ENCODE assay signal across 2 cellular contexts in genomic region chr19:3945838-3946237, GRCh38.
A peak's percentile ranks its signal among the peaks of the same experiment; 100 is the strongest.
TF ChIP-seq lines count a peak whose summit lies in the region.

No MANE protein-coding gene starts in this region.

TF ChIP-seq in A549, 52 proteins besides CTCF, POLR2A, EP300 and RAD21:
- TF ChIP-seq FOSL2 (IDR thresholded peaks at IDR 0.05) = no peak
- TF ChIP-seq FOSL2 (CRISPR knock-in tag; IDR thresholded peaks at IDR 0.05) = peak; percentile 62
- peak; percentile 70 for TF ChIP-seq ZFP36 (IDR thresholded peaks at IDR 0.05; ENCODE audit: borderline replicate concordance, partially characterized antibody)
- no peak for TF ChIP-seq RARB (CRISPR knock-in tag; IDR thresholded peaks at IDR 0.05)
TF ChIP-seq in A549: peak in this region for 2.

TF ChIP-seq in K562, 482 proteins besides CTCF, POLR2A, EP300 and RAD21:
- TF ChIP-seq HDAC2 (IDR thresholded peaks at IDR 0.05) = peak; percentile 44; the same call in 1 of the 2 replicates
- TF ChIP-seq ZNF212 (CRISPR knock-in tag; IDR thresholded peaks at IDR 0.05) = no peak
- TF ChIP-seq JUND (IDR thresholded peaks at IDR 0.05; ENCODE audit: borderline replicate concordance, low read depth, low read length) = peak; percentile 57; the same call in 1 of the 2 replicates
- TF ChIP-seq JUND (tag; IDR thresholded peaks at IDR 0.05; ENCODE audit: borderline replicate concordance, low read depth, low read length) = peak; percentile 30; the same call in 1 of the 3 replicates
- no peak for TF ChIP-seq SMC3 (conservative IDR thresholded peaks at IDR 0.05; ENCODE audit: insufficient read depth, low read depth, low read length)
- TF ChIP-seq RBM25 (IDR thresholded peaks at IDR 0.05; ENCODE audit: low read depth, low read length, severe bottlenecking) = peak; percentile 78
- TF ChIP-seq BCOR (IDR thresholded peaks at IDR 0.05) = peak; percentile 69
- TF ChIP-seq MEF2D (tag; conservative IDR thresholded peaks at IDR 0.05; ENCODE audit: low read depth) = no peak
- TF ChIP-seq, protein P1, sequence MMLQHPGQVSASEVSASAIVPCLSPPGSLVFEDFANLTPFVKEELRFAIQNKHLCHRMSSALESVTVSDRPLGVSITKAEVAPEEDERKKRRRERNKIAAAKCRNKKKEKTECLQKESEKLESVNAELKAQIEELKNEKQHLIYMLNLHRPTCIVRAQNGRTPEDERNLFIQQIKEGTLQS (IDR thresholded peaks at IDR 0.05) = peak; percentile 65
- TF ChIP-seq, protein P1 (CRISPR knock-in tag; conservative IDR thresholded peaks at IDR 0.05) = no peak
- no peak for TF ChIP-seq ZNF764 (CRISPR knock-in tag; IDR thresholded peaks at IDR 0.05; ENCODE audit: low read depth)
- no peak for TF ChIP-seq ZFP30 (CRISPR knock-in tag; IDR thresholded peaks at IDR 0.05; ENCODE audit: borderline replicate concordance)
- 0 out of 2 replicates have a peak, but pooled peaks have one; percentile 20 for TF ChIP-seq FOSL1 (tag; conservative IDR thresholded peaks at IDR 0.05)
- no peak for TF ChIP-seq ZSCAN29 (IDR thresholded peaks at IDR 0.05)
- peak; percentile 46 to 59; a peak in 3 of 4 replicates for TF ChIP-seq KDM1A (IDR thresholded peaks at IDR 0.05)
- peak; percentile 85 for TF ChIP-seq ZFP36 (IDR thresholded peaks at IDR 0.05; ENCODE audit: low read depth, low read length, partially characterized antibody)
